22 cellular contexts compared by ENCODE assay signal in the genomic region with DNA sequence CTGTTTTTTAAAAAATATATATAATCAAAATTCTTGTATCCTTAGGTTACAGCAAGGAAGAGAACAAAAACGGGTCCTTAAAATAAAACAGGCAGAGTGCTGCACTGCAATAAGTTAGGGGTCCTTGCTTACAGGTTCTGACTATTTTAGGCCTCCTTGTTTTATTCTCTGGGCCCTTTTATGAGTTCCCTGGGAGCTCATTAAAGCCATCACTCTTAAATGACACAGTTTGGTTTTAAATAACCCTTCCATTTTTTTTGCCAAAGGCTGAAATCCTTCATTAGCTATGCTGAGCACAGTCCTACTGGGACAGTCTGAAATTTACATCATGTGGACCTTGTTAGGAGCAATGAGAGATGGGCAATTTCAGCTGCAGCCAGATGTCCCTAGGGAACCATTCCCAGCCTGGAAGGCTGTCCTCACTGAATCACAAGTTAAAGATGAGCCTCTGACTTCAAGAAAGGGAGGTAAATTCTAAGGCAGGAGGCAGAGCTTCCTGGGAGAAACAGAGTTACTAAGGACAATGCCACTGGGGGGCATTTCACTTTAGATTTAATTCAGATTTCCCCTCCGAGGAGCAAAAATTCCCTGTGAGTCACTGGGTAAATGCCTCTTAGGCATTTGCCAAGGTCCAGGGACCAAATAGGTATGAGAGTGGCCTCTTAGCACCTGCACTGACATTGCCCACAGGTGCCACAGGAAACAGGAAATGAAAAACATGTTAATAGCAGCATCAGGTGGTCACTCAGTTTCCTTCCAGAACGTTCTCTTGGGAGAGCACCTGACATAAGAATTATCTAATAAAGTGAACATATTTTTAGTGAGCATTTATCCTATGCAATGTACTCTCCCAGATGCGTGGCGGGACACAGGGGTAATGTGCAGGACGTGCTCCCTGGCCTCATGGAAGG. TPM values are rescaled to one million over a fixed set of nuclear protein-coding genes. Genes with fewer than 3 reads are reported as not detected.
A peak's percentile ranks its signal among the peaks of the same experiment; 100 is the strongest.
DNase-seq lines count a peak whose midpoint lies in the region; ATAC-seq and TF ChIP-seq lines count a peak whose summit lies in the region.
"Had no signal": no experiment of that assay in that cellular context is flagged by ENCODE, and none has a peak within 500 bp of the region (broad histone marks: within the 10 kb centered on the region; RNA-seq: fewer than 3 reads in every experiment).

No MANE protein-coding gene starts in this region.

- no peak overlapping the region for H2BK12ac ChIP-seq in mesenchymal stem cell (ENCODE audit: low read length in 2 of 2)
- H2BK12ac ChIP-seq in trophoblast cell (ENCODE audit: low read length): no peak overlapping the region

- H4K8ac ChIP-seq in mesenchymal stem cell (ENCODE audit: low read length) (no peak overlapping the region), trophoblast cell (ENCODE audit: low read depth, low read length) (no peak overlapping the region)

- peak; percentile 66 for DNase-seq in RPMI8226
- peak; percentile 19 for DNase-seq in mesenchymal stem cell
- DNase-seq in NCI-H1436 treated with DMSO at 0.1 percent for 48 hours (lab: John Stamatoyannopoulos, UW): no peak
- no peak for DNase-seq in NCI-H446 (lab: John Stamatoyannopoulos, UW)
- DNase-seq in trophoblast cell: no peak
- DNase-seq: activated CD4-positive, alpha-beta T cell treated with anti-CD3 and anti-CD28 coated beads for 36 hours; activated CD8-positive, alpha-beta memory T cell treated with anti-CD3 and anti-CD28 coated beads for 24 hours; activated gamma-delta T cell treated with Interleukin-2 at 50 U/mL for 16 hours; activated naive CD8-positive, alpha-beta T cell treated with anti-CD3 and anti-CD28 coated beads, Interleukin-2, amount 50 U/mL, for 24 hours; activated T-cell treated with anti-CD3 and anti-CD28 coated beads, Interleukin-2, amount 50 U/mL, for 1 hour; H7; Karpas-422; left ventricle myocardium superior; NCI-H1092 treated with DMSO at 0.1 percent for 48 hours; NCI-H524; right lobe of liver; thyroid gland had no signal

- H2BK5ac ChIP-seq in mesenchymal stem cell (ENCODE audit: low read depth, low read length, poor library complexity, severe bottlenecking): no peak overlapping the region
- H2BK5ac ChIP-seq in trophoblast cell (ENCODE audit: low read depth, low read length, poor library complexity): no peak overlapping the region

- H3K9ac ChIP-seq in mesenchymal stem cell (ENCODE audit: low read length): peak overlapping the region; percentile 37
- no peak overlapping the region for H3K9ac ChIP-seq in trophoblast cell (ENCODE audit: low read length)

- ATAC-seq in GM21447 (IDR thresholded peaks at IDR 0.05; ENCODE audit: unreplicated experiment): no peak
- ATAC-seq: activated CD4-positive, alpha-beta T cell treated with anti-CD3 and anti-CD28 coated beads for 36 hours; activated naive CD8-positive, alpha-beta T cell treated with anti-CD3 and anti-CD28 coated beads, Interleukin-2, amount 50 U/mL, for 24 hours; left ventricle myocardium superior; natural killer cell treated with Interleukin-12 subunit alpha and Interleukin-12 subunit beta and Interleukin-15 and Interleukin-18, amount 100 ng/mL, for 72 hours; right lobe of liver had no signal

- H4K20me1 ChIP-seq in DOHH2 (ENCODE audit: control insufficient read depth, insufficient read depth, low read depth, low read length): no peaks in the 10 kb centered on the region

- no peak overlapping the region for H2AK5ac ChIP-seq in mesenchymal stem cell (ENCODE audit: low read length, severe bottlenecking)
- no peak overlapping the region for H2AK5ac ChIP-seq in trophoblast cell (ENCODE audit: low read length)

- H2BK120ac ChIP-seq in mesenchymal stem cell (ENCODE audit: low read depth, low read length) (no peak overlapping the region), trophoblast cell (ENCODE audit: insufficient read depth, low read length, poor library complexity) (no peak overlapping the region)

- no peak overlapping the region for H2AFZ ChIP-seq in mesenchymal stem cell (ENCODE audit: low read depth, low read length)
- no peak overlapping the region for H2AFZ ChIP-seq in trophoblast cell (ENCODE audit: insufficient read depth, low read length, poor library complexity)

- H3K27ac ChIP-seq in DOHH2 (ENCODE audit: low read depth, low read length) (no peak overlapping the region), HEK293 (ENCODE audit: extremely low read depth, low read depth, low read length) (no peak overlapping the region), mesenchymal stem cell (ENCODE audit: low read length, poor library complexity, severe bottlenecking) (no peak overlapping the region), trophoblast cell (ENCODE audit: low read depth, low read length) (no peak overlapping the region)
- H3K27ac ChIP-seq: epithelial cell of prostate, right lobe of liver, thyroid gland had no signal

- H3K4me2 ChIP-seq in DOHH2 (ENCODE audit: low read length): peak overlapping the region; percentile 41
- H3K4me2 ChIP-seq in mesenchymal stem cell (ENCODE audit: low read length, poor library complexity, severe bottlenecking): no peak overlapping the region
- H3K4me2 ChIP-seq in trophoblast cell (ENCODE audit: low read length): no peak overlapping the region

- H3K4ac ChIP-seq in mesenchymal stem cell (ENCODE audit: low read depth in 1 of 2, low read length in 2 of 2) (no peak overlapping the region), trophoblast cell (ENCODE audit: low read depth, low read length) (no peak overlapping the region)

- H3K36me3 ChIP-seq in DOHH2 (ENCODE audit: control insufficient read depth, low read length) (no peaks in the 10 kb centered on the region), HEK293 (ENCODE audit: control insufficient read depth in 2 of 2, insufficient read depth in 1 of 2, low read length in 2 of 2) (no peaks in the 10 kb centered on the region; a peak in 1 of 3 replicates), mesenchymal stem cell (ENCODE audit: control insufficient read depth in 1 of 2, insufficient read depth in 2 of 2, low read depth in 1 of 2, low read length in 2 of 2) (no peaks in the 10 kb centered on the region), trophoblast cell (ENCODE audit: control insufficient read depth in 1 of 2, insufficient read depth in 2 of 2, low read length in 2 of 2) (no peaks in the 10 kb centered on the region)
- H3K36me3 ChIP-seq: right lobe of liver, thyroid gland had no signal

- TF ChIP-seq CTCF in DOHH2 (IDR thresholded peaks at IDR 0.05; ENCODE audit: low read depth, low read length, poor library complexity, severe bottlenecking): no peak
- no peak for TF ChIP-seq CTCF in HEK293 (tag by site-specific recombination; IDR thresholded peaks at IDR 0.05)

- H3K27me3 ChIP-seq in DOHH2 (ENCODE audit: control insufficient read depth, low read length) (no peaks in the 10 kb centered on the region), mesenchymal stem cell (ENCODE audit: control insufficient read depth in 1 of 2, insufficient read depth in 1 of 2, low read length in 2 of 2) (peaks cover 0 to 7% of the 10 kb centered on the region in 2 experiments), trophoblast cell (ENCODE audit: insufficient read depth, low read length) (peaks cover 2% of the 10 kb centered on the region)
- H3K27me3 ChIP-seq: right lobe of liver, thyroid gland had no signal

- H3K9me3 ChIP-seq in DOHH2 (ENCODE audit: control insufficient read depth, insufficient read depth, low read length) (no peaks in the 10 kb centered on the region), HEK293 (ENCODE audit: control insufficient read depth, insufficient read depth, low read depth, low read length) (no peaks in the 10 kb centered on the region), mesenchymal stem cell (ENCODE audit: control insufficient read depth, low read length) (no peaks in the 10 kb centered on the region), trophoblast cell (ENCODE audit: insufficient read depth, low read depth, low read length) (no peaks in the 10 kb centered on the region)
- H3K9me3 ChIP-seq: right lobe of liver, thyroid gland had no signal

- H3K14ac ChIP-seq in mesenchymal stem cell (ENCODE audit: low read length in 2 of 2) (no peak overlapping the region), trophoblast cell (ENCODE audit: low read length) (no peak overlapping the region)

- peaks cover 7% of the 10 kb centered on the region for H3F3A ChIP-seq in DOHH2 (ENCODE audit: control insufficient read depth, insufficient read depth)

- 36% methylated on average over 2 of the region's 6 CpGs for WGBS in mesenchymal stem cell
- no CpG with 5 or more reads among the region's 6 CpGs for WGBS in trophoblast cell (ENCODE audit: extremely low coverage, insufficient coverage, insufficient read length)

- peaks cover 1% of the 10 kb centered on the region for H3K79me1 ChIP-seq in mesenchymal stem cell (replicated peaks; ENCODE audit: low read length, poor library complexity, severe bottlenecking)
- H3K79me1 ChIP-seq in trophoblast cell (ENCODE audit: low read length): peaks cover 4% of the 10 kb centered on the region

- H2BK15ac ChIP-seq in mesenchymal stem cell (ENCODE audit: low read depth, poor library complexity, severe bottlenecking): no peak overlapping the region

- H3K9me2 ChIP-seq in DOHH2 (replicated peaks; ENCODE audit: control insufficient read depth, low read length): no peaks in the 10 kb centered on the region

- H4K91ac ChIP-seq in mesenchymal stem cell (ENCODE audit: low read length): no peak overlapping the region
- H4K91ac ChIP-seq in trophoblast cell (ENCODE audit: low read depth, low read length): no peak overlapping the region

- H3K23ac ChIP-seq in mesenchymal stem cell (ENCODE audit: low read length in 2 of 2) (no peak overlapping the region), trophoblast cell (ENCODE audit: low read length) (no peak overlapping the region)

- H3K4me1 ChIP-seq in DOHH2 (ENCODE audit: control insufficient read depth, low read length): peaks cover 35% of the 10 kb centered on the region
- peaks cover 3% of the 10 kb centered on the region; the same call in 1 of the 2 replicates for H3K4me1 ChIP-seq in HEK293 (ENCODE audit: control insufficient read depth, insufficient read depth, low read length)
- H3K4me1 ChIP-seq in mesenchymal stem cell (ENCODE audit: control insufficient read depth, insufficient read depth, low read depth, low read length): peaks cover 3% of the 10 kb centered on the region
- peaks cover 2 to 3% of the 10 kb centered on the region in 2 experiments for H3K4me1 ChIP-seq in trophoblast cell (ENCODE audit: control insufficient read depth in 1 of 2, insufficient read depth in 2 of 2, low read length in 2 of 2)

- H3K18ac ChIP-seq in mesenchymal stem cell (ENCODE audit: low read depth in 1 of 2, low read length in 2 of 2): no peak overlapping the region
- H3K18ac ChIP-seq in trophoblast cell (ENCODE audit: low read length): no peak overlapping the region

- H4K12ac ChIP-seq in trophoblast cell (ENCODE audit: low read depth, low read length): no peak overlapping the region

- CTCF ChIA-PET in HEK293 (lab: Yijun Ruan, JAX): no interaction called here

- peaks cover 12% of the 10 kb centered on the region for H3K79me2 ChIP-seq in DOHH2 (ENCODE audit: control insufficient read depth, low read length)
- peaks cover 3% of the 10 kb centered on the region for H3K79me2 ChIP-seq in trophoblast cell (ENCODE audit: control insufficient read depth, insufficient read depth, low read length, poor library complexity)

- peak overlapping the region; percentile 5; the same call in 1 of the 2 replicates for H3K4me3 ChIP-seq in DOHH2 (ENCODE audit: low read length)
- H3K4me3 ChIP-seq in HEK293 (ENCODE audit: low read depth, low read length): no peak overlapping the region
- H3K4me3 ChIP-seq in mesenchymal stem cell (ENCODE audit: insufficient read depth in 1 of 2, low read depth in 1 of 2, low read length in 2 of 2): no peak overlapping the region
- H3K4me3 ChIP-seq in trophoblast cell (ENCODE audit: low read depth, low read length): no peak overlapping the region
- H3K4me3 ChIP-seq: right lobe of liver, thyroid gland had no signal

- POLR2A ChIA-PET in HEK293 (lab: Yijun Ruan, JAX): no interaction called here

RNA-seq across cellular contexts. Expression of a gene that starts 3.8 kb away (rescaled TPM):
- polyA plus RNA-seq in mesenchymal stem cell (2013, experiment 1 of 2): 17.9 TPM
- polyA plus RNA-seq in mesenchymal stem cell (2013, experiment 2 of 2): 18.4 TPM
- 13.6 TPM in 2 replicates for polyA plus RNA-seq in trophoblast cell (2013)

RNA-seq across cellular contexts. Expression of a gene that starts 25.8 kb away (rescaled TPM):
- polyA plus RNA-seq in mesenchymal stem cell (2013, experiment 1 of 2): 71.3 TPM
- 76.6 TPM for polyA plus RNA-seq in mesenchymal stem cell (2013, experiment 2 of 2)
- 56.8 and 62.5 TPM in 2 replicates for polyA plus RNA-seq in trophoblast cell (2013)

RNA-seq across cellular contexts. Expression of a gene that starts 40.6 kb away (rescaled TPM):
- polyA plus RNA-seq in mesenchymal stem cell (2013, experiment 1 of 2): 0.12 TPM
- 0.08 TPM for polyA plus RNA-seq in mesenchymal stem cell (2013, experiment 2 of 2)
- 0.01 and 0.03 TPM in 2 replicates for polyA plus RNA-seq in trophoblast cell (2013)

Comparison
In these comparisons a context has a peak if more than half of its experiments do, and no peak if none do; other contexts are left out.
1. DNase-seq: peak in RPMI8226 (single experiment) and mesenchymal stem cell (single experiment); none in NCI-H1436 treated with DMSO at 0.1 percent for 48 hours (single experiment), NCI-H446 (0 of 2) and trophoblast cell (0 of 2).